22 cellular contexts compared by ENCODE assay signal in genomic region chr10:48518926-48519730, GRCh38.
A peak's percentile ranks its signal among the peaks of the same experiment; 100 is the strongest.
DNase-seq lines count a peak whose midpoint lies in the region; ATAC-seq, FAIRE-seq and TF ChIP-seq lines count a peak whose summit lies in the region.
"Had no signal": no experiment of that assay in that cellular context is flagged by ENCODE, and none has a peak within 500 bp of the region (broad histone marks: within the 10 kb centered on the region; RNA-seq: fewer than 3 reads in every experiment).

No MANE protein-coding gene starts in this region.

- H2BK15ac ChIP-seq in H1 (ENCODE audit: low read length): no peak overlapping the region

- FAIRE-seq in H1 (lab: Jason Lieb, UNC): no peak
- FAIRE-seq: GM19239, RCC 7860 had no signal

- peaks cover 41% of the 10 kb centered on the region for H3K9me3 ChIP-seq in BLaER1
- H3K9me3 ChIP-seq in H1 (ENCODE audit: insufficient read depth in 2 of 2, low read depth in 1 of 2, low read length in 1 of 2): no peaks in the 10 kb centered on the region
- H3K9me3 ChIP-seq: adrenal gland, colonic mucosa had no signal

- no peaks in the 10 kb centered on the region for H4K20me1 ChIP-seq in BLaER1
- peaks cover 0 to 4% of the 10 kb centered on the region in 2 experiments for H4K20me1 ChIP-seq in H1 (replicated peaks in 1 of 2; ENCODE audit: control insufficient read depth in 1 of 2, insufficient read depth in 2 of 2, low read length in 2 of 2)

- H3K4me3 ChIP-seq in BLaER1: no peak overlapping the region
- no peak overlapping the region for H3K4me3 ChIP-seq in HL-60 (replicated peaks; ENCODE audit: insufficient read depth, low read length)
- H3K4me3 ChIP-seq in H1 (ENCODE audit: extremely low read depth in 1 of 4, insufficient read depth in 2 of 4, low read depth in 3 of 4, low read length in 4 of 4): no peak overlapping the region
- H3K4me3 ChIP-seq: adrenal gland, colonic mucosa, sigmoid colon, SJSA1 had no signal

- H3K4ac ChIP-seq in H1 (replicated peaks; ENCODE audit: insufficient read length, low read depth, low read length): no peak overlapping the region

- H3K18ac ChIP-seq in H1 (ENCODE audit: extremely low read depth, low read length): no peak overlapping the region

- CTCF ChIA-PET in H1 (lab: Charles Lee; ENCODE audit: partially characterized antibody): interaction anchor here (1.0 to 2.5 kb wide), 8 partner anchors 9 to 137 kb away, joined by 3 to 9 read pairs (median 4); no protein-coding TSS in a partner anchor

- H4K91ac ChIP-seq in H1 (replicated peaks; ENCODE audit: insufficient read length, low read length): no peak overlapping the region

- peak overlapping the region; percentile 75; the same call in 1 of the 2 replicates for H2AK5ac ChIP-seq in H1 (ENCODE audit: low read depth, low read length)

- peaks cover 8% of the 10 kb centered on the region for H3K4me1 Mint-ChIP-seq in osteocyte (ENCODE audit: unreplicated experiment)
- H3K4me1 Mint-ChIP-seq: activated CD4-positive, alpha-beta T cell treated with anti-CD3 and anti-CD28 coated beads, Interleukin-2, amount 10 ng/mL, durations not matched to agents 24 days and 14 days had no signal

- H4K5ac ChIP-seq in H1 (ENCODE audit: insufficient read length, low read depth, low read length): no peak overlapping the region

- H3K4me3 Mint-ChIP-seq in osteocyte (ENCODE audit: unreplicated experiment): no peak overlapping the region
- H3K4me3 Mint-ChIP-seq: activated CD4-positive, alpha-beta T cell treated with anti-CD3 and anti-CD28 coated beads, Interleukin-2, amount 10 ng/mL, durations not matched to agents 24 days and 14 days; CD8-positive, alpha-beta T cell; memory B cell; T-helper 1 cell treated with Interleukin-12 subunit alpha and Interleukin-12 subunit beta and Interleukin-4 antibody, amounts not matched to agents 30 μg/mL and 1 μg/mL, for 36 hours had no signal

- H3K4me2 ChIP-seq in BLaER1 (peak overlapping the region; percentile 58), H1 (ENCODE audit: insufficient read depth in 1 of 2, low read depth in 2 of 2, low read length in 2 of 2) (no peak overlapping the region)

- ATAC-seq in SK-N-SH treated with all-trans-retinoic acid at 6 μM for 48 hours: no peak
- no peak for ATAC-seq in HG02938 (IDR thresholded peaks at IDR 0.05; ENCODE audit: unreplicated experiment)
- ATAC-seq: CD8-positive, alpha-beta T cell had no signal

- TF ChIP-seq CTCF in HL-60 (IDR thresholded peaks at IDR 0.05; ENCODE audit: insufficient read depth, low read length) (no peak), H1 (IDR thresholded peaks at IDR 0.05; ENCODE audit: control extremely low read depth in 1 of 3, insufficient read depth in 1 of 3, low read depth in 1 of 3, low read length in 3 of 3) (no peak), osteocyte (IDR thresholded peaks at IDR 0.05) (no peak)

- no peak for TF ChIP-seq RAD21 in H1 (IDR thresholded peaks at IDR 0.05 in 1 of 2, conservative IDR thresholded peaks at IDR 0.05 in 1 of 2; ENCODE audit: low read depth in 2 of 2, low read length in 2 of 2)

- H3K27me3 ChIP-seq in BLaER1 (peaks cover 24% of the 10 kb centered on the region), HL-60 (ENCODE audit: insufficient read depth, poor library complexity, severe bottlenecking) (peaks cover 3% of the 10 kb centered on the region), H1 (replicated peaks in 1 of 4; ENCODE audit: control insufficient read depth in 3 of 4, extremely low read depth in 1 of 4, insufficient read depth in 3 of 4, low read length in 3 of 4) (peaks cover 0 to 2% (median 0%) of the 10 kb centered on the region in 4 experiments; a peak in 1 of 7 replicates)
- H3K27me3 ChIP-seq: adrenal gland, sigmoid colon had no signal

- H3K23me2 ChIP-seq in H1 (ENCODE audit: low read depth, low read length): no peaks in the 10 kb centered on the region; the same call in 1 of the 2 replicates

- no peak overlapping the region for H3K27ac Mint-ChIP-seq in osteocyte (ENCODE audit: unreplicated experiment)
- H3K27ac Mint-ChIP-seq: activated CD4-positive, alpha-beta T cell treated with anti-CD3 and anti-CD28 coated beads, Interleukin-2, amount 10 ng/mL, durations not matched to agents 24 days and 14 days; CD8-positive, alpha-beta T cell; memory B cell; T-helper 1 cell treated with Interleukin-12 subunit alpha and Interleukin-12 subunit beta and Interleukin-4 antibody, amounts not matched to agents 30 μg/mL and 1 μg/mL, for 36 hours had no signal

- no peak overlapping the region for H3K14ac ChIP-seq in H1 (ENCODE audit: insufficient read length)

- H3K27ac ChIP-seq in BLaER1 (no peak overlapping the region), HL-60 (replicated peaks) (peak overlapping the region; percentile 59; the same call in 1 of the 2 replicates), H1 (ENCODE audit: low read depth, low read length) (no peak overlapping the region)
- H3K27ac ChIP-seq: colonic mucosa, sigmoid colon, SJSA1 had no signal

- H3K79me1 ChIP-seq in H1 (ENCODE audit: low read depth, low read length): peaks cover 12% of the 10 kb centered on the region

- H3K23ac ChIP-seq in H1 (ENCODE audit: insufficient read length): no peak overlapping the region

- no peak overlapping the region for H4K8ac ChIP-seq in H1 (ENCODE audit: extremely low read depth, insufficient read depth, low read length)

- TF ChIP-seq EP300 in H1 (IDR thresholded peaks at IDR 0.05; ENCODE audit: borderline replicate concordance in 1 of 2, low read depth in 2 of 2, low read length in 2 of 2): no peak

- H3K79me2 ChIP-seq in H1 (ENCODE audit: control insufficient read depth in 1 of 2, insufficient read depth in 2 of 2, low read length in 2 of 2): peaks cover 0 to 23% of the 10 kb centered on the region in 2 experiments; a peak in 2 of 4 replicates

- H2BK12ac ChIP-seq in H1 (ENCODE audit: low read depth, low read length): peak overlapping the region; percentile 17; the same call in 1 of the 2 replicates

- 87% methylated on average over 10 of the region's 10 CpGs; no CpG with 5 or more reads in 1 of the 2 experiments for WGBS in H1 (ENCODE audit: extremely low coverage in 1 of 2, insufficient coverage in 1 of 2, insufficient read length in 1 of 2, insufficient replicate concordance in 2 of 2, low coverage in 1 of 2, low lambda C conversion rate in 2 of 2, missing lambda C conversion rate in 1 of 2), 2 experiments

- H3K36me3 Mint-ChIP-seq in osteocyte (ENCODE audit: unreplicated experiment): no peaks in the 10 kb centered on the region
- H3K36me3 Mint-ChIP-seq: CD8-positive, alpha-beta T cell had no signal

- no peak overlapping the region for H2AFZ ChIP-seq in H1 (ENCODE audit: low read length)

- H3K27me3 Mint-ChIP-seq in osteocyte (ENCODE audit: unreplicated experiment): no peaks in the 10 kb centered on the region

- no peak overlapping the region for H3K56ac ChIP-seq in H1 (replicated peaks; ENCODE audit: insufficient read length, low read depth, low read length)

- H3K9ac ChIP-seq in BLaER1 (no peak overlapping the region), H1 (replicated peaks in 1 of 4; ENCODE audit: extremely low read depth in 1 of 4, low read depth in 3 of 4, low read length in 3 of 4) (no peak overlapping the region)

- TF ChIP-seq POLR2A in H1 (IDR thresholded peaks at IDR 0.05; ENCODE audit: control extremely low read depth in 1 of 2, low read depth in 2 of 2, low read length in 2 of 2): no peak

- peaks cover 9% of the 10 kb centered on the region for H3K9me3 Mint-ChIP-seq in osteocyte (ENCODE audit: unreplicated experiment)
- H3K9me3 Mint-ChIP-seq: activated CD4-positive, alpha-beta T cell treated with anti-CD3 and anti-CD28 coated beads, Interleukin-2, amount 10 ng/mL, durations not matched to agents 24 days and 14 days had no signal

- POLR2A ChIA-PET in H1 (lab: Charles Lee; ENCODE audit: partially characterized antibody): interaction anchor here (1.8 kb wide), 1 partner anchor 17 kb away, joined by 6 read pairs; no protein-coding TSS in a partner anchor

- no peak overlapping the region for H2BK120ac ChIP-seq in H1 (replicated peaks; ENCODE audit: low read depth, low read length)

- H3K4me1 ChIP-seq in BLaER1: peaks cover 34% of the 10 kb centered on the region
- H3K4me1 ChIP-seq in H1 (replicated peaks in 1 of 4; ENCODE audit: control insufficient read depth in 3 of 4, insufficient read depth in 4 of 4, low read length in 3 of 4): peaks cover 0 to 17% (median 3%) of the 10 kb centered on the region in 4 experiments; a peak in 5 of 7 replicates
- H3K4me1 ChIP-seq: colonic mucosa had no signal

- H3K36me3 ChIP-seq in BLaER1: no peaks in the 10 kb centered on the region
- H3K36me3 ChIP-seq in H1 (ENCODE audit: control insufficient read depth in 2 of 4, insufficient read depth in 4 of 4, low read length in 3 of 4): no peaks in the 10 kb centered on the region; a peak in 2 of 8 replicates
- H3K36me3 ChIP-seq: adrenal gland, colonic mucosa, sigmoid colon, SJSA1 had no signal

- H2BK5ac ChIP-seq in H1 (ENCODE audit: low read depth, low read length): no peak overlapping the region; the same call in 1 of the 2 replicates

- DNase-seq in HL-60 (ENCODE audit: low read depth in 1 of 2, low spot score in 1 of 2) (no peak), H1 (ENCODE audit: low read depth in 1 of 2, low spot score in 2 of 2) (peak in 1 of 2 experiments; percentile 41), osteocyte (ENCODE audit: extremely low spot score, unreplicated experiment) (peak; percentile 70), HuH-7.5 (ENCODE audit: low spot score) (no peak)
- DNase-seq: activated CD4-positive, alpha-beta T cell treated with anti-CD3 and anti-CD28 coated beads, Interleukin-2, amount 10 ng/mL, durations not matched to agents 24 days and 14 days; activated gamma-delta T cell; CD8-positive, alpha-beta T cell; colonic mucosa; DMS79; GOT3; naive B cell; NCI-H446 treated with DMSO at 0.1 percent for 48 hours had no signal

- no peak overlapping the region for H2BK20ac ChIP-seq in H1 (ENCODE audit: low read length)

TF ChIP-seq in H1, 55 proteins besides CTCF, POLR2A, EP300 and RAD21 (continues in another document):
- TF ChIP-seq KDM5A (IDR thresholded peaks at IDR 0.05; ENCODE audit: low read length) (no peak), MAFK (IDR thresholded peaks at IDR 0.05; ENCODE audit: low read depth, low read length) (no peak), TCF12 (IDR thresholded peaks at IDR 0.05; ENCODE audit: low read depth, low read length) (no peak), GABPA (IDR thresholded peaks at IDR 0.05; ENCODE audit: borderline replicate concordance, insufficient read depth, low read length) (no peak), SP2 (IDR thresholded peaks at IDR 0.05; ENCODE audit: low read length) (no peak), JUN (IDR thresholded peaks at IDR 0.05; ENCODE audit: low read depth, low read length) (no peak)
